ENCODE assay signal across 1 cellular context in the genomic region with DNA sequence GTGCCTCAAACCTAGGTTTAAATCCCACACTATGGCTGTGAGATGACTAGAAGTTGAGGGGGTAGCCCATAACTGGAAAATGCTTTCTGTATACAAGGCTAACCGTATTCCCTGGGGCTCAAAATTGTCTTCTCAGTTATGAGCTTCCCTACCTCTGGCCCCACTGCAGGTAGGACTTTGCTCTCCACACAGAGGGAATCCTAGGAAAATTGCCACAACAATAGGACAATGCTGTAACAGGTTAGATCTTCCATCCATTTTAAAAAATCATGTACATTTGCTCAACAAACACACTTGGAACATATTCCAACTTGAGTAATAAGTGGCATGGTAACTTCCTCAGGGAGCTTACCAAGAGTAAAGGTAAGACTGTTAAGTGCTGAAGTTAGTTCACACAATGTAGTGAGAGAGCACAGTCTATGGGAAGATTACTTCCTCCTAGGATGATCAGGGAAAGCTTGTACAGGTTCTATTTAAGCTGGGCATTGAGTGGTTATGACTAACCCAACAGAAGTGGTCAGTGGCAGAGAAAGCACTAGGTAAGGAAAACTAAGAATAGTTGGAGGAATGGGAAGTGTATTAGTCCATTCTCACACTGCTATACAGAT.
A peak's percentile ranks its signal among the peaks of the same experiment; 100 is the strongest.
TF ChIP-seq lines count a peak whose summit lies in the region.

No MANE protein-coding gene starts in this region.

TF ChIP-seq in HepG2, 621 proteins besides CTCF, POLR2A, EP300 and RAD21 (continued from another document and continues in another):
- TF ChIP-seq, protein P1, sequence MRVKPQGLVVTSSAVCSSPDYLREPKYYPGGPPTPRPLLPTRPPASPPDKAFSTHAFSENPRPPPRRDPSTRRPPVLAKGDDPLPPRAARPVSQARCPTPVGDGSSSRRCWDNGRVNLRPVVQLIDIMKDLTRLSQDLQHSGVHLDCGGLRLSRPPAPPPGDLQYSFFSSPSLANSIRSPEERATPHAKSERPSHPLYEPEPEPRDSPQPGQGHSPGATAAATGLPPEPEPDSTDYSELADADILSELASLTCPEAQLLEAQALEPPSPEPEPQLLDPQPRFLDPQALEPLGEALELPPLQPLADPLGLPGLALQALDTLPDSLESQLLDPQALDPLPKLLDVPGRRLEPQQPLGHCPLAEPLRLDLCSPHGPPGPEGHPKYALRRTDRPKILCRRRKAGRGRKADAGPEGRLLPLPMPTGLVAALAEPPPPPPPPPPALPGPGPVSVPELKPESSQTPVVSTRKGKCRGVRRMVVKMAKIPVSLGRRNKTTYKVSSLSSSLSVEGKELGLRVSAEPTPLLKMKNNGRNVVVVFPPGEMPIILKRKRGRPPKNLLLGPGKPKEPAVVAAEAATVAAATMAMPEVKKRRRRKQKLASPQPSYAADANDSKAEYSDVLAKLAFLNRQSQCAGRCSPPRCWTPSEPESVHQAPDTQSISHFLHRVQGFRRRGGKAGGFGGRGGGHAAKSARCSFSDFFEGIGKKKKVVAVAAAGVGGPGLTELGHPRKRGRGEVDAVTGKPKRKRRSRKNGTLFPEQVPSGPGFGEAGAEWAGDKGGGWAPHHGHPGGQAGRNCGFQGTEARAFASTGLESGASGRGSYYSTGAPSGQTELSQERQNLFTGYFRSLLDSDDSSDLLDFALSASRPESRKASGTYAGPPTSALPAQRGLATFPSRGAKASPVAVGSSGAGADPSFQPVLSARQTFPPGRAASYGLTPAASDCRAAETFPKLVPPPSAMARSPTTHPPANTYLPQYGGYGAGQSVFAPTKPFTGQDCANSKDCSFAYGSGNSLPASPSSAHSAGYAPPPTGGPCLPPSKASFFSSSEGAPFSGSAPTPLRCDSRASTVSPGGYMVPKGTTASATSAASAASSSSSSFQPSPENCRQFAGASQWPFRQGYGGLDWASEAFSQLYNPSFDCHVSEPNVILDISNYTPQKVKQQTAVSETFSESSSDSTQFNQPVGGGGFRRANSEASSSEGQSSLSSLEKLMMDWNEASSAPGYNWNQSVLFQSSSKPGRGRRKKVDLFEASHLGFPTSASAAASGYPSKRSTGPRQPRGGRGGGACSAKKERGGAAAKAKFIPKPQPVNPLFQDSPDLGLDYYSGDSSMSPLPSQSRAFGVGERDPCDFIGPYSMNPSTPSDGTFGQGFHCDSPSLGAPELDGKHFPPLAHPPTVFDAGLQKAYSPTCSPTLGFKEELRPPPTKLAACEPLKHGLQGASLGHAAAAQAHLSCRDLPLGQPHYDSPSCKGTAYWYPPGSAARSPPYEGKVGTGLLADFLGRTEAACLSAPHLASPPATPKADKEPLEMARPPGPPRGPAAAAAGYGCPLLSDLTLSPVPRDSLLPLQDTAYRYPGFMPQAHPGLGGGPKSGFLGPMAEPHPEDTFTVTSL (CRISPR knock-in tag; IDR thresholded peaks at IDR 0.05; ENCODE audit: borderline replicate concordance), result peak; percentile 44; the same call in 1 of the 2 replicates
- TF ChIP-seq, protein P2, sequence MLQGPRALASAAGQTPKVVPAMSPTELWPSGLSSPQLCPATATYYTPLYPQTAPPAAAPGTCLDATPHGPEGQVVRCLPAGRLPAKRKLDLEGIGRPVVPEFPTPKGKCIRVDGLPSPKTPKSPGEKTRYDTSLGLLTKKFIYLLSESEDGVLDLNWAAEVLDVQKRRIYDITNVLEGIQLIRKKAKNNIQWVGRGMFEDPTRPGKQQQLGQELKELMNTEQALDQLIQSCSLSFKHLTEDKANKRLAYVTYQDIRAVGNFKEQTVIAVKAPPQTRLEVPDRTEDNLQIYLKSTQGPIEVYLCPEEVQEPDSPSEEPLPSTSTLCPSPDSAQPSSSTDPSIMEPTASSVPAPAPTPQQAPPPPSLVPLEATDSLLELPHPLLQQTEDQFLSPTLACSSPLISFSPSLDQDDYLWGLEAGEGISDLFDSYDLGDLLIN (CRISPR knock-in tag; IDR thresholded peaks at IDR 0.05; ENCODE audit: borderline replicate concordance), result no peak
- TF ChIP-seq RBM22 (optimal IDR thresholded peaks at IDR 0.05; ENCODE audit: low read length), result peak; percentile 84
- no peak for TF ChIP-seq ZBTB7A (CRISPR knock-in tag; IDR thresholded peaks at IDR 0.05)
- no peak for TF ChIP-seq TOPORS (CRISPR knock-in tag; IDR thresholded peaks at IDR 0.05)
- TF ChIP-seq ZNF879 (CRISPR knock-in tag; IDR thresholded peaks at IDR 0.05), result no peak
- no peak for TF ChIP-seq ZNF749 (CRISPR knock-in tag; IDR thresholded peaks at IDR 0.05; ENCODE audit: borderline replicate concordance)
- TF ChIP-seq MBD4 (IDR thresholded peaks at IDR 0.05; ENCODE audit: borderline replicate concordance, low read length), result no peak; the same call in 1 of the 2 replicates
- TF ChIP-seq CENPX (CRISPR knock-in tag; IDR thresholded peaks at IDR 0.05), result no peak
- TF ChIP-seq ZFP62 (CRISPR knock-in tag; IDR thresholded peaks at IDR 0.05), result no peak
- TF ChIP-seq, protein P3, sequence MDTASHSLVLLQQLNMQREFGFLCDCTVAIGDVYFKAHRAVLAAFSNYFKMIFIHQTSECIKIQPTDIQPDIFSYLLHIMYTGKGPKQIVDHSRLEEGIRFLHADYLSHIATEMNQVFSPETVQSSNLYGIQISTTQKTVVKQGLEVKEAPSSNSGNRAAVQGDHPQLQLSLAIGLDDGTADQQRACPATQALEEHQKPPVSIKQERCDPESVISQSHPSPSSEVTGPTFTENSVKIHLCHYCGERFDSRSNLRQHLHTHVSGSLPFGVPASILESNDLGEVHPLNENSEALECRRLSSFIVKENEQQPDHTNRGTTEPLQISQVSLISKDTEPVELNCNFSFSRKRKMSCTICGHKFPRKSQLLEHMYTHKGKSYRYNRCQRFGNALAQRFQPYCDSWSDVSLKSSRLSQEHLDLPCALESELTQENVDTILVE (CRISPR knock-in tag; IDR thresholded peaks at IDR 0.05), result no peak
- no peak for TF ChIP-seq KDM2A (CRISPR knock-in tag; IDR thresholded peaks at IDR 0.05; ENCODE audit: borderline replicate concordance, low read depth)
- no peak for TF ChIP-seq IKZF4 (CRISPR knock-in tag; IDR thresholded peaks at IDR 0.05; ENCODE audit: borderline replicate concordance, low read depth, not compliant biosample characterization)
- TF ChIP-seq RXRA (CRISPR knock-in tag; IDR thresholded peaks at IDR 0.05), result no peak
- 0 out of 2 replicates have a peak, but pooled peaks have one; percentile 1 for TF ChIP-seq CEBPB (IDR thresholded peaks at IDR 0.05; ENCODE audit: borderline replicate concordance, low read depth, low read length)
- TF ChIP-seq, protein P4, sequence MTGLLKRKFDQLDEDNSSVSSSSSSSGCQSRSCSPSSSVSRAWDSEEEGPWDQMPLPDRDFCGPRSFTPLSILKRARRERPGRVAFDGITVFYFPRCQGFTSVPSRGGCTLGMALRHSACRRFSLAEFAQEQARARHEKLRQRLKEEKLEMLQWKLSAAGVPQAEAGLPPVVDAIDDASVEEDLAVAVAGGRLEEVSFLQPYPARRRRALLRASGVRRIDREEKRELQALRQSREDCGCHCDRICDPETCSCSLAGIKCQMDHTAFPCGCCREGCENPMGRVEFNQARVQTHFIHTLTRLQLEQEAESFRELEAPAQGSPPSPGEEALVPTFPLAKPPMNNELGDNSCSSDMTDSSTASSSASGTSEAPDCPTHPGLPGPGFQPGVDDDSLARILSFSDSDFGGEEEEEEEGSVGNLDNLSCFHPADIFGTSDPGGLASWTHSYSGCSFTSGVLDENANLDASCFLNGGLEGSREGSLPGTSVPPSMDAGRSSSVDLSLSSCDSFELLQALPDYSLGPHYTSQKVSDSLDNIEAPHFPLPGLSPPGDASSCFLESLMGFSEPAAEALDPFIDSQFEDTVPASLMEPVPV (CRISPR knock-in tag; IDR thresholded peaks at IDR 0.05), result no peak
- no peak for TF ChIP-seq CAMTA2 (CRISPR knock-in tag; IDR thresholded peaks at IDR 0.05; ENCODE audit: borderline replicate concordance)
- TF ChIP-seq, protein P5, sequence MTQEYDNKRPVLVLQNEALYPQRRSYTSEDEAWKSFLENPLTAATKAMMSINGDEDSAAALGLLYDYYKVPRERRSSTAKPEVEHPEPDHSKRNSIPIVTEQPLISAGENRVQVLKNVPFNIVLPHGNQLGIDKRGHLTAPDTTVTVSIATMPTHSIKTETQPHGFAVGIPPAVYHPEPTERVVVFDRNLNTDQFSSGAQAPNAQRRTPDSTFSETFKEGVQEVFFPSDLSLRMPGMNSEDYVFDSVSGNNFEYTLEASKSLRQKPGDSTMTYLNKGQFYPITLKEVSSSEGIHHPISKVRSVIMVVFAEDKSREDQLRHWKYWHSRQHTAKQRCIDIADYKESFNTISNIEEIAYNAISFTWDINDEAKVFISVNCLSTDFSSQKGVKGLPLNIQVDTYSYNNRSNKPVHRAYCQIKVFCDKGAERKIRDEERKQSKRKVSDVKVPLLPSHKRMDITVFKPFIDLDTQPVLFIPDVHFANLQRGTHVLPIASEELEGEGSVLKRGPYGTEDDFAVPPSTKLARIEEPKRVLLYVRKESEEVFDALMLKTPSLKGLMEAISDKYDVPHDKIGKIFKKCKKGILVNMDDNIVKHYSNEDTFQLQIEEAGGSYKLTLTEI (CRISPR knock-in tag; conservative IDR thresholded peaks at IDR 0.05), result no peak
- TF ChIP-seq DNMT3B (CRISPR knock-in tag; conservative IDR thresholded peaks at IDR 0.05), result no peak
- 0 out of 2 replicates have a peak, but pooled peaks have one; percentile 13 for TF ChIP-seq ZNF331 (CRISPR knock-in tag; IDR thresholded peaks at IDR 0.05)
- no peak for TF ChIP-seq NFATC3 (CRISPR knock-in tag; IDR thresholded peaks at IDR 0.05)
- no peak for TF ChIP-seq KMT2A (CRISPR knock-in tag; IDR thresholded peaks at IDR 0.05)
- TF ChIP-seq, protein P6, sequence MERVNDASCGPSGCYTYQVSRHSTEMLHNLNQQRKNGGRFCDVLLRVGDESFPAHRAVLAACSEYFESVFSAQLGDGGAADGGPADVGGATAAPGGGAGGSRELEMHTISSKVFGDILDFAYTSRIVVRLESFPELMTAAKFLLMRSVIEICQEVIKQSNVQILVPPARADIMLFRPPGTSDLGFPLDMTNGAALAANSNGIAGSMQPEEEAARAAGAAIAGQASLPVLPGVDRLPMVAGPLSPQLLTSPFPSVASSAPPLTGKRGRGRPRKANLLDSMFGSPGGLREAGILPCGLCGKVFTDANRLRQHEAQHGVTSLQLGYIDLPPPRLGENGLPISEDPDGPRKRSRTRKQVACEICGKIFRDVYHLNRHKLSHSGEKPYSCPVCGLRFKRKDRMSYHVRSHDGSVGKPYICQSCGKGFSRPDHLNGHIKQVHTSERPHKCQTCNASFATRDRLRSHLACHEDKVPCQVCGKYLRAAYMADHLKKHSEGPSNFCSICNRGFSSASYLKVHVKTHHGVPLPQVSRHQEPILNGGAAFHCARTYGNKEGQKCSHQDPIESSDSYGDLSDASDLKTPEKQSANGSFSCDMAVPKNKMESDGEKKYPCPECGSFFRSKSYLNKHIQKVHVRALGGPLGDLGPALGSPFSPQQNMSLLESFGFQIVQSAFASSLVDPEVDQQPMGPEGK (CRISPR knock-in tag; IDR thresholded peaks at IDR 0.05), result no peak
- TF ChIP-seq SP1 (IDR thresholded peaks at IDR 0.05), result no peak
- TF ChIP-seq SP1 (CRISPR knock-in tag; IDR thresholded peaks at IDR 0.05), result no peak
- no peak for TF ChIP-seq ZMYM2 (CRISPR knock-in tag; IDR thresholded peaks at IDR 0.05)
- TF ChIP-seq RORA (CRISPR knock-in tag; IDR thresholded peaks at IDR 0.05), result no peak
- TF ChIP-seq, protein P7, sequence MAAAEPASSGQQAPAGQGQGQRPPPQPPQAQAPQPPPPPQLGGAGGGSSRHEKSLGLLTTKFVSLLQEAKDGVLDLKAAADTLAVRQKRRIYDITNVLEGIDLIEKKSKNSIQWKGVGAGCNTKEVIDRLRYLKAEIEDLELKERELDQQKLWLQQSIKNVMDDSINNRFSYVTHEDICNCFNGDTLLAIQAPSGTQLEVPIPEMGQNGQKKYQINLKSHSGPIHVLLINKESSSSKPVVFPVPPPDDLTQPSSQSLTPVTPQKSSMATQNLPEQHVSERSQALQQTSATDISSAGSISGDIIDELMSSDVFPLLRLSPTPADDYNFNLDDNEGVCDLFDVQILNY (CRISPR knock-in tag; conservative IDR thresholded peaks at IDR 0.05), result no peak
- TF ChIP-seq CBX2 (IDR thresholded peaks at IDR 0.05; ENCODE audit: low read depth, low read length), result no peak
- TF ChIP-seq CBX2 (CRISPR knock-in tag; IDR thresholded peaks at IDR 0.05; ENCODE audit: low read depth), result no peak
- TF ChIP-seq TCF7L2 (IDR thresholded peaks at IDR 0.05; ENCODE audit: low read depth, low read length), result no peak
- no peak for TF ChIP-seq SMC3 (IDR thresholded peaks at IDR 0.05; ENCODE audit: low read length)
- TF ChIP-seq ZNF326 (CRISPR knock-in tag; IDR thresholded peaks at IDR 0.05; ENCODE audit: borderline replicate concordance), result no peak
- no peak for TF ChIP-seq ZNF570 (CRISPR knock-in tag; IDR thresholded peaks at IDR 0.05; ENCODE audit: borderline replicate concordance)
- TF ChIP-seq, protein P8, sequence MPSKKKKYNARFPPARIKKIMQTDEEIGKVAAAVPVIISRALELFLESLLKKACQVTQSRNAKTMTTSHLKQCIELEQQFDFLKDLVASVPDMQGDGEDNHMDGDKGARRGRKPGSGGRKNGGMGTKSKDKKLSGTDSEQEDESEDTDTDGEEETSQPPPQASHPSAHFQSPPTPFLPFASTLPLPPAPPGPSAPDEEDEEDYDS (CRISPR knock-in tag; IDR thresholded peaks at IDR 0.05), result 0 out of 2 replicates have a peak, but pooled peaks have one; percentile 42
- no peak for TF ChIP-seq ZNF772 (CRISPR knock-in tag; IDR thresholded peaks at IDR 0.05)
- TF ChIP-seq, protein P9, sequence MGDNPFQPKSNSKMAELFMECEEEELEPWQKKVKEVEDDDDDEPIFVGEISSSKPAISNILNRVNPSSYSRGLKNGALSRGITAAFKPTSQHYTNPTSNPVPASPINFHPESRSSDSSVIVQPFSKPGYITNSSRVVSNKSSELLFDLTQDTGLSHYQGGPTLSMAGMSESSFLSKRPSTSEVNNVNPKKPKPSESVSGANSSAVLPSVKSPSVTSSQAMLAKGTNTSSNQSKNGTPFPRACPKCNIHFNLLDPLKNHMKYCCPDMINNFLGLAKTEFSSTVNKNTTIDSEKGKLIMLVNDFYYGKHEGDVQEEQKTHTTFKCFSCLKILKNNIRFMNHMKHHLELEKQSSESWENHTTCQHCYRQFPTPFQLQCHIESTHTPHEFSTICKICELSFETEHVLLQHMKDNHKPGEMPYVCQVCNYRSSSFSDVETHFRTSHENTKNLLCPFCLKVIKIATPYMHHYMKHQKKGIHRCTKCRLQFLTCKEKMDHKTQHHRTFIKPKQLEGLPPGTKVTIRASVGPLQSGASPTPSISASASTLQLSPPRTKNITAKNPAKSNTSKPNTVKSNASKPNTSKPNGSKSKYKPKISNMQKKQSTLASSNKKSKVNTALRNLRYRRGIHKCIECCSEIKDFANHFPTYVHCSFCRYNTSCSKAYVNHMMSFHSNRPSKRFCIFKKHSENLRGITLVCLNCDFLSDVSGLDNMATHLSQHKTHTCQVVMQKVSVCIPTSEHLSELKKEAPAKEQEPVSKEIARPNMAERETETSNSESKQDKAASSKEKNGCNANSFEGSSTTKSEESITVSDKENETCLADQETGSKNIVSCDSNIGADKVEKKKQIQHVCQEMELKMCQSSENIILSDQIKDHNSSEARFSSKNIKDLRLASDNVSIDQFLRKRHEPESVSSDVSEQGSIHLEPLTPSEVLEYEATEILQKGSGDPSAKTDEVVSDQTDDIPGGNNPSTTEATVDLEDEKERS (CRISPR knock-in tag; IDR thresholded peaks at IDR 0.05), result no peak
- no peak for TF ChIP-seq ZFYVE20 (CRISPR knock-in tag; IDR thresholded peaks at IDR 0.05; ENCODE audit: borderline replicate concordance, low read depth)
- TF ChIP-seq MED13 (CRISPR knock-in tag; IDR thresholded peaks at IDR 0.05), result no peak
- no peak for TF ChIP-seq MIER2 (CRISPR knock-in tag; IDR thresholded peaks at IDR 0.05)
- TF ChIP-seq ZNF562 (CRISPR knock-in tag; IDR thresholded peaks at IDR 0.05; ENCODE audit: borderline replicate concordance), result no peak
- TF ChIP-seq CBX5 (CRISPR knock-in tag; IDR thresholded peaks at IDR 0.05; ENCODE audit: borderline replicate concordance), result no peak
- no peak for TF ChIP-seq NR1H2 (CRISPR knock-in tag; IDR thresholded peaks at IDR 0.05; ENCODE audit: borderline replicate concordance, low read depth)
- no peak for TF ChIP-seq ZNF598 (CRISPR knock-in tag; IDR thresholded peaks at IDR 0.05; ENCODE audit: borderline replicate concordance)
